In the genomic region with DNA sequence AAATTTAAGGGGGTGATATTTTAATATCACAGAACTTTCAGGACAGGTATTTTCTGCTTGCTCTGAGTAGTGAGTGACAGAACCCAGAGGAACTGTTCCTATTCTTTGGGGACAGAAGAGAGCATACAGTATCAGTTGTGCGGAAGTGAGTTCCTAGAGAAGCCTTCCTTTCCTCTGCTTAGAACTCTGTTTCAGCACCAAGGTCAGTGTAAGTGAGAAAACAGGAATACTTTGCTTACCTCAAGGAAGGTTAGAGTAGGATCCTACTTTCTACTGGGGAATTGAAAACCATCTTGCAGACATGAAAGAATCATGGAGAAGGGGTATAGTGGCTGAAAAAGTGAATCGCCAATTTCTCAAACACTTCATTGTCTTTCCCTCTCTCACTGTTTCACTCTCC, we compare ENCODE assay signal across 29 cellular contexts.
"Had no signal": no experiment of that assay in that cellular context is flagged by ENCODE, and none has a peak within 500 bp of the region (broad histone marks: within the 10 kb centered on the region; RNA-seq: fewer than 3 reads in every experiment).

No MANE protein-coding gene starts in this region.

- H3K4me1 Mint-ChIP-seq: naive thymus-derived CD4-positive, alpha-beta T cell; stimulated activated naive B cell treated with anti-CD40 and anti-IgM and Interleukin-4, amounts not matched to agents 10 μg/mL and 1 μg/mL and 100 μg/mL, for 72 hours had no signal

- ATAC-seq: left cardiac atrium; left lung; lower lobe of right lung; mucosa of descending colon; naive thymus-derived CD4-positive, alpha-beta T cell; natural killer cell treated with Interleukin-12 subunit alpha and Interleukin-12 subunit beta and Interleukin-15 and Interleukin-18, amount 100 ng/mL, for 72 hours; pancreas; right cardiac atrium; sciatic nerve; stimulated activated naive B cell treated with anti-CD40 and anti-IgM and Interleukin-4, amounts not matched to agents 10 μg/mL and 1 μg/mL and 100 μg/mL, for 72 hours; stimulated activated naive CD8-positive, alpha-beta T cell treated with anti-CD3 and anti-CD28 coated beads, Interleukin-15, Interleukin-2, amounts not matched to agents 100 U/mL and 50 U/mL, for 24 hours had no signal

- H3K27me3 ChIP-seq: left lung, pancreas, stomach, testis, thyroid gland, transverse colon, upper lobe of left lung, vagina had no signal

- H3K27ac ChIP-seq: left lung, lower lobe of right lung, pancreas, prostate gland, skin epidermis, stomach, testis, thyroid gland, transverse colon, upper lobe of left lung, vagina had no signal

- H3K27ac Mint-ChIP-seq: naive thymus-derived CD4-positive, alpha-beta T cell; natural killer cell treated with Interleukin-12 subunit alpha and Interleukin-12 subunit beta and Interleukin-15 and Interleukin-18, amount 100 ng/mL, for 72 hours; stimulated activated naive B cell treated with anti-CD40 and anti-IgM and Interleukin-4, amounts not matched to agents 10 μg/mL and 1 μg/mL and 100 μg/mL, for 72 hours had no signal

- H3K9me3 ChIP-seq: lower lobe of right lung, mucosa of descending colon, pancreas, testis, thyroid gland, transverse colon, vagina had no signal

- H3K4me3 Mint-ChIP-seq: naive thymus-derived CD4-positive, alpha-beta T cell; natural killer cell treated with Interleukin-12 subunit alpha and Interleukin-12 subunit beta and Interleukin-15 and Interleukin-18, amount 100 ng/mL, for 72 hours; stimulated activated naive B cell treated with anti-CD40 and anti-IgM and Interleukin-4, amounts not matched to agents 10 μg/mL and 1 μg/mL and 100 μg/mL, for 72 hours had no signal

- H3K4me1 ChIP-seq: left lung, lower lobe of right lung, pancreas, prostate gland, stomach, testis, thyroid gland, transverse colon, upper lobe of left lung, vagina had no signal

- H3K36me3 ChIP-seq: left lung, lower lobe of right lung, pancreas, prostate gland, stomach, thyroid gland, transverse colon, upper lobe of left lung, vagina had no signal

- DNase-seq: hippocampal formation; kidney glomerular epithelial cell; left cardiac atrium; left lung; lower lobe of right lung; midbrain; mucosa of descending colon; naive thymus-derived CD4-positive, alpha-beta T cell; nucleus accumbens; pancreas; posterior cingulate gyrus; retina; right cardiac atrium; stimulated activated CD4-positive, alpha-beta T cell treated with anti-CD3 and anti-CD28 coated beads, Interleukin-12 subunit alpha, Interleukin-12 subunit beta, amount 100 ng/mL, for 4 hours; stimulated activated CD4-positive, alpha-beta T cell treated with anti-CD3 and anti-CD28 coated beads, Interleukin-15, amount 100 ng/mL, for 24 hours; stimulated activated CD4-positive, alpha-beta T cell treated with anti-CD3 and anti-CD28 coated beads, Interleukin-2, amount 100 ng/mL, for 24 hours; stimulated activated CD4-positive, alpha-beta T cell treated with anti-CD3 and anti-CD28 coated beads, Interleukin-4, amount 100 ng/mL, for 1 hour; stimulated activated naive B cell treated with anti-CD40 and anti-IgM and Interleukin-4, amounts not matched to agents 10 μg/mL and 1 μg/mL and 100 μg/mL, for 72 hours; stimulated activated naive CD8-positive, alpha-beta T cell treated with anti-CD3 and anti-CD28 coated beads, Interleukin-15, Interleukin-2, amounts not matched to agents 100 U/mL and 50 U/mL, for 24 hours; stomach; testis; thyroid gland; transverse colon; upper lobe of left lung had no signal

- H3K27me3 Mint-ChIP-seq: naive thymus-derived CD4-positive, alpha-beta T cell; natural killer cell treated with Interleukin-12 subunit alpha and Interleukin-12 subunit beta and Interleukin-15 and Interleukin-18, amount 100 ng/mL, for 72 hours; stimulated activated naive B cell treated with anti-CD40 and anti-IgM and Interleukin-4, amounts not matched to agents 10 μg/mL and 1 μg/mL and 100 μg/mL, for 72 hours had no signal

- H3K36me3 Mint-ChIP-seq: naive thymus-derived CD4-positive, alpha-beta T cell; natural killer cell treated with Interleukin-12 subunit alpha and Interleukin-12 subunit beta and Interleukin-15 and Interleukin-18, amount 100 ng/mL, for 72 hours; stimulated activated naive B cell treated with anti-CD40 and anti-IgM and Interleukin-4, amounts not matched to agents 10 μg/mL and 1 μg/mL and 100 μg/mL, for 72 hours had no signal

- H3K4me3 ChIP-seq: left lung, lower lobe of right lung, mucosa of descending colon, pancreas, prostate gland, skin epidermis, stomach, testis, thyroid gland, transverse colon, upper lobe of left lung, vagina had no signal
